Comparison of ENCODE assay signal across 10 cellular contexts in genomic region chr6:41334482-41335023, GRCh38. TPM values are rescaled to one million over a fixed set of nuclear protein-coding genes. Genes with fewer than 3 reads are reported as not detected.
DNase-seq lines count a peak whose midpoint lies in the region; ATAC-seq and TF ChIP-seq lines count a peak whose summit lies in the region.
"Had no signal": no experiment of that assay in that cellular context is flagged by ENCODE, and none has a peak within 500 bp of the region (broad histone marks: within the 10 kb centered on the region; RNA-seq: fewer than 3 reads in every experiment).

No MANE protein-coding gene starts in this region.

- H3K4me3 Mint-ChIP-seq in T-helper 17 cell: no peak overlapping the region

- intact Hi-C loops in mucosa of descending colon (cut with DNase I, micrococcal nuclease): no loop called here

- peaks cover 21% of the 10 kb centered on the region for H3K4me1 Mint-ChIP-seq in T-helper 17 cell

- peak; percentile 16 for TF ChIP-seq CTCF in GM20000 (IDR thresholded peaks at IDR 0.05; ENCODE audit: extremely low read depth, missing control alignments)
- no peak for TF ChIP-seq CTCF in mucosa of descending colon (IDR thresholded peaks at IDR 0.05)

- no peak overlapping the region for H3K4me3 ChIP-seq in mucosa of descending colon
- H3K4me3 ChIP-seq: body of pancreas, MG63 had no signal

- H3K27me3 Mint-ChIP-seq in T-helper 17 cell: peaks cover 14% of the 10 kb centered on the region

- peak; percentile 12 for DNase-seq in COLO829 (ENCODE audit: low spot score)
- DNase-seq in GM20000 (ENCODE audit: low spot score): no peak
- no peak for DNase-seq in T-helper 17 cell
- DNase-seq in mucosa of descending colon: no peak
- DNase-seq in GOT3 (lab: John Stamatoyannopoulos, UW): no peak
- no peak for DNase-seq in mesenteric fat pad (ENCODE audit: low spot score)
- DNase-seq: body of pancreas, MG63 had no signal

- peaks cover 4% of the 10 kb centered on the region for H3K36me3 Mint-ChIP-seq in T-helper 17 cell (ENCODE audit: low read depth)

- H3K9me3 ChIP-seq in T-helper 17 cell (ENCODE audit: control insufficient read depth, low read length, poor library complexity, severe bottlenecking): no peaks in the 10 kb centered on the region
- H3K9me3 ChIP-seq in mucosa of descending colon: no peaks in the 10 kb centered on the region
- H3K9me3 ChIP-seq: body of pancreas, MG63 had no signal

- H3K36me3 ChIP-seq in mucosa of descending colon (ENCODE audit: low read depth): no peaks in the 10 kb centered on the region
- H3K36me3 ChIP-seq: MG63 had no signal

- H3K27ac Mint-ChIP-seq in T-helper 17 cell: peak overlapping the region; percentile 86

- ATAC-seq in T-helper 17 cell (no peak), mucosa of descending colon (peak; percentile 21), HG02870 (IDR thresholded peaks at IDR 0.05; ENCODE audit: unreplicated experiment) (no peak)
- ATAC-seq: body of pancreas had no signal

- H3K4me1 ChIP-seq in mucosa of descending colon (ENCODE audit: low read depth): no peaks in the 10 kb centered on the region
- H3K4me1 ChIP-seq: body of pancreas, parathyroid adenoma had no signal

RNA-seq across cellular contexts. Expression of gene NCR2, which starts 0.9 kb away (rescaled TPM):
- total RNA-seq in T-helper 17 cell (not detected), mucosa of descending colon (under 1 TPM in 1 of 3 donors, not detected in 2; 0.25 TPM), mesenteric fat pad (not detected)
- total RNA-seq: body of pancreas had no signal

RNA-seq across cellular contexts. Expression of gene TREM1, which starts 48.1 kb away (rescaled TPM):
- total RNA-seq in T-helper 17 cell (10 to 100 TPM in 1 of 2 donors, 1 to 10 TPM in 1; 4.1 to 17.6 TPM), mucosa of descending colon (1 to 10 TPM in 2 of 3 donors, not detected in 1; 1.2 to 2.0 TPM), mesenteric fat pad (20.6 TPM)
- total RNA-seq: body of pancreas had no signal
